Comparison of ENCODE assay signal across 25 cellular contexts in genomic region chr10:53071505-53072125, GRCh38.
DNase-seq lines count a peak whose midpoint lies in the region; ATAC-seq, FAIRE-seq and TF ChIP-seq lines count a peak whose summit lies in the region.
"Had no signal": no experiment of that assay in that cellular context is flagged by ENCODE, and none has a peak within 500 bp of the region (broad histone marks: within the 10 kb centered on the region; RNA-seq: fewer than 3 reads in every experiment).

No MANE protein-coding gene starts in this region.

- H3K4me2 ChIP-seq in HepG2 (ENCODE audit: low read depth, low read length) = no peak overlapping the region

- DNase-seq in right lobe of liver (no peak), HepG2 (ENCODE audit: low spot score) (no peak), left colon (peak; percentile 9 to 29), nephron progenitor cell (no peak), transverse colon (peak; percentile 13)
- no peak for DNase-seq in stimulated activated effector memory CD8-positive, alpha-beta T cell treated with anti-CD3 and anti-CD28 coated beads, Interleukin-12 subunit alpha, Interleukin-12 subunit beta, amount 100 ng/mL, for 72 hours (ENCODE audit: low spot score in 2 of 2)
- DNase-seq: CD8-positive, alpha-beta T cell; DMS 273 treated with DMSO at 0.1 percent for 48 hours; DMS79; EL; GF-D8; NCI-H1105 treated with DMSO at 0.1 percent for 48 hours; NCI-H2029; NCI-H446 treated with DMSO at 0.1 percent for 48 hours; NCI-H526 treated with DMSO at 0.1 percent for 48 hours; SJCRH30 had no signal

- H3K4me3 ChIP-seq in right lobe of liver = no peak overlapping the region
- H3K4me3 ChIP-seq in HepG2 (replicated peaks in 1 of 3; ENCODE audit: insufficient read depth in 1 of 3, low read depth in 2 of 3, low read length in 3 of 3) = no peak overlapping the region
- H3K4me3 ChIP-seq in transverse colon = no peak overlapping the region
- H3K4me3 ChIP-seq: K562, SJCRH30 had no signal

- CTCF ChIA-PET in HepG2 (lab: Yijun Ruan, JAX; ENCODE audit: low intra/inter-chr PET ratio, low total read pairs) = no interaction called here

- H3K4me3 Mint-ChIP-seq in nephron progenitor cell = no peak overlapping the region
- H3K4me3 Mint-ChIP-seq in stimulated activated effector memory CD8-positive, alpha-beta T cell treated with anti-CD3 and anti-CD28 coated beads, Interleukin-12 subunit alpha, Interleukin-12 subunit beta, amount 100 ng/mL, for 72 hours = no peak overlapping the region
- H3K4me3 Mint-ChIP-seq: B cell; CD8-positive, alpha-beta T cell had no signal

- in situ Hi-C loops in HepG2 (cut with HindIII; ENCODE audit: extremely low pct_ligation_motif_present, low pct_unique_long_range_greater_than_20kb) = no loop called here
- in situ Hi-C loops in transverse colon (cut with MboI; ENCODE audit: low pct_ligation_motif_present in 1 of 4, low pct_unique_long_range_greater_than_20kb in 1 of 4, low sequenced_read_pairs in 3 of 4) = no loop called here

- no peaks in the 10 kb centered on the region for H3K4me1 Mint-ChIP-seq in nephron progenitor cell
- no peaks in the 10 kb centered on the region for H3K4me1 Mint-ChIP-seq in stimulated activated effector memory CD8-positive, alpha-beta T cell treated with anti-CD3 and anti-CD28 coated beads, Interleukin-12 subunit alpha, Interleukin-12 subunit beta, amount 100 ng/mL, for 72 hours
- H3K4me1 Mint-ChIP-seq: B cell had no signal

- POLR2A ChIA-PET in HepG2 (lab: Yijun Ruan, JAX) = no interaction called here

- intact Hi-C loops in right lobe of liver (cut with DNase I) = no loop called here
- intact Hi-C loops in HepG2 (cut with micrococcal nuclease; ENCODE audit: unreplicated experiment) = no loop called here
- intact Hi-C loops in left colon (cut with DNase I, micrococcal nuclease) = no loop called here
- intact Hi-C loops in transverse colon (cut with DNase I; ENCODE audit: low total_unique reads) = no loop called here

- H3K36me3 Mint-ChIP-seq in nephron progenitor cell (ENCODE audit: low read depth) = no peaks in the 10 kb centered on the region
- H3K36me3 Mint-ChIP-seq in stimulated activated effector memory CD8-positive, alpha-beta T cell treated with anti-CD3 and anti-CD28 coated beads, Interleukin-12 subunit alpha, Interleukin-12 subunit beta, amount 100 ng/mL, for 72 hours = no peaks in the 10 kb centered on the region
- H3K36me3 Mint-ChIP-seq: CD8-positive, alpha-beta T cell had no signal

- TF ChIP-seq CTCF in right lobe of liver (IDR thresholded peaks at IDR 0.05) (no peak), HepG2 (CRISPR knock-in tag; IDR thresholded peaks at IDR 0.05) (no peak), nephron progenitor cell (IDR thresholded peaks at IDR 0.05) (no peak), transverse colon (IDR thresholded peaks at IDR 0.05) (no peak)

- no peak for FAIRE-seq in HepG2 (lab: Jason Lieb, UNC)
- FAIRE-seq: GM12891, H54, K562 had no signal

- BruUV-seq in HepG2 (replicated peaks; lab: Mats Ljungman, UMichigan) = no TSS peak

- H3K9me3 ChIP-seq in right lobe of liver = no peaks in the 10 kb centered on the region
- no peaks in the 10 kb centered on the region for H3K9me3 ChIP-seq in HepG2 (ENCODE audit: low read length)
- H3K9me3 ChIP-seq in transverse colon = no peaks in the 10 kb centered on the region
- H3K9me3 ChIP-seq: SJCRH30 had no signal

- no peak overlapping the region for H3K27ac ChIP-seq in right lobe of liver
- H3K27ac ChIP-seq in HepG2 (ENCODE audit: extremely low read length, insufficient read depth, low read length) = no peak overlapping the region
- no peak overlapping the region for H3K27ac ChIP-seq in transverse colon
- H3K27ac ChIP-seq: 22Rv1, C4-2B, SJCRH30 had no signal

- H3K27me3 ChIP-seq in right lobe of liver (no peaks in the 10 kb centered on the region), HepG2 (ENCODE audit: control insufficient read depth in 1 of 2, insufficient read depth in 2 of 2, low read length in 2 of 2) (no peaks in the 10 kb centered on the region), transverse colon (no peaks in the 10 kb centered on the region)
- H3K27me3 ChIP-seq: SJCRH30 had no signal

- H3K9ac ChIP-seq in HepG2 (ENCODE audit: insufficient read depth, low read depth, low read length) = no peak overlapping the region

- H3K79me2 ChIP-seq in HepG2 (ENCODE audit: insufficient read depth, low read length) = no peaks in the 10 kb centered on the region

- peaks cover 5% of the 10 kb centered on the region for H3K9me3 Mint-ChIP-seq in nephron progenitor cell
- peaks cover 20% of the 10 kb centered on the region for H3K9me3 Mint-ChIP-seq in stimulated activated effector memory CD8-positive, alpha-beta T cell treated with anti-CD3 and anti-CD28 coated beads, Interleukin-12 subunit alpha, Interleukin-12 subunit beta, amount 100 ng/mL, for 72 hours

- peak; percentile 47 to 83 (median 66) for ATAC-seq in right lobe of liver
- ATAC-seq in HepG2 = no peak
- peak; percentile 98 for ATAC-seq in left colon
- ATAC-seq in HG02571 (IDR thresholded peaks at IDR 0.05; ENCODE audit: unreplicated experiment) = no peak
- no peak for ATAC-seq in stimulated activated effector memory CD8-positive, alpha-beta T cell treated with anti-CD3 and anti-CD28 coated beads, Interleukin-12 subunit alpha, Interleukin-12 subunit beta, amount 100 ng/mL, for 72 hours
- no peak for ATAC-seq in HG03342 (IDR thresholded peaks at IDR 0.05; ENCODE audit: unreplicated experiment)
- ATAC-seq: CD8-positive, alpha-beta T cell; K562; Right ventricle myocardium inferior had no signal

- no peaks in the 10 kb centered on the region for H3K27me3 Mint-ChIP-seq in nephron progenitor cell (ENCODE audit: low read depth, poor library complexity)
- H3K27me3 Mint-ChIP-seq: B cell had no signal

- TF ChIP-seq RAD21 in HepG2 (CRISPR knock-in tag; IDR thresholded peaks at IDR 0.05) = no peak

- peaks cover 0 to 6% (median 0%) of the 10 kb centered on the region in 4 donors for H3K4me1 ChIP-seq in right lobe of liver
- no peaks in the 10 kb centered on the region for H3K4me1 ChIP-seq in HepG2 (ENCODE audit: insufficient read depth, low read length)
- H3K4me1 ChIP-seq in transverse colon = peaks cover 0 to 9% (median 2%) of the 10 kb centered on the region in 4 donors
- H3K4me1 ChIP-seq: SJCRH30 had no signal

- no peaks in the 10 kb centered on the region for H3K36me3 ChIP-seq in right lobe of liver
- H3K36me3 ChIP-seq in HepG2 (replicated peaks in 1 of 2; ENCODE audit: control insufficient read depth in 1 of 2, insufficient read depth in 2 of 2, low read length in 2 of 2) = no peaks in the 10 kb centered on the region
- no peaks in the 10 kb centered on the region for H3K36me3 ChIP-seq in transverse colon
- H3K36me3 ChIP-seq: SJCRH30 had no signal

- peak overlapping the region; percentile 83 for H3K27ac Mint-ChIP-seq in nephron progenitor cell
- H3K27ac Mint-ChIP-seq in stimulated activated effector memory CD8-positive, alpha-beta T cell treated with anti-CD3 and anti-CD28 coated beads, Interleukin-12 subunit alpha, Interleukin-12 subunit beta, amount 100 ng/mL, for 72 hours = no peak overlapping the region
- H3K27ac Mint-ChIP-seq: B cell; CD8-positive, alpha-beta T cell had no signal

- TF ChIP-seq EP300 in HepG2 (IDR thresholded peaks at IDR 0.05; ENCODE audit: low read depth in 2 of 2, low read length in 2 of 2) (no peak), HepG2 (CRISPR knock-in tag; IDR thresholded peaks at IDR 0.05; ENCODE audit: borderline replicate concordance) (no peak), transverse colon (IDR thresholded peaks at IDR 0.05; ENCODE audit: low read depth) (no peak)

- H4K20me1 ChIP-seq in HepG2 (ENCODE audit: insufficient read depth, low read length) = no peaks in the 10 kb centered on the region

- H2AFZ ChIP-seq in HepG2 (ENCODE audit: low read length) = no peak overlapping the region

- 41% methylated on average over 4 of the region's 4 CpGs for WGBS in right lobe of liver (ENCODE audit: insufficient coverage, low coverage, low lambda C conversion rate, missing lambda C conversion rate)
- WGBS in HepG2 (ENCODE audit: low lambda C conversion rate) = 86% methylated on average over 4 of the region's 4 CpGs
- 51 to 71% methylated on average over 1 to 4 of the region's 4 CpGs for WGBS in transverse colon (ENCODE audit: low coverage in 1 of 2), 2 donors

- no peak for TF ChIP-seq POLR2A in right lobe of liver (IDR thresholded peaks at IDR 0.05)
- no peak for TF ChIP-seq POLR2A in HepG2 (IDR thresholded peaks at IDR 0.05; ENCODE audit: insufficient read depth in 1 of 2, low read depth in 2 of 2, low read length in 2 of 2)
- TF ChIP-seq POLR2A in transverse colon (IDR thresholded peaks at IDR 0.05) = no peak

TF ChIP-seq in HepG2, 621 proteins besides CTCF, POLR2A, EP300 and RAD21 (continues in another document):
- TF ChIP-seq GATAD2A (CRISPR knock-in tag; IDR thresholded peaks at IDR 0.05) (no peak), ZNF331 (CRISPR knock-in tag; IDR thresholded peaks at IDR 0.05) (no peak), EZH2 (conservative IDR thresholded peaks at IDR 0.05; ENCODE audit: low read depth, low read length) (no peak), PBX3 (CRISPR knock-in tag; IDR thresholded peaks at IDR 0.05; ENCODE audit: borderline replicate concordance) (no peak), PREB (CRISPR knock-in tag; IDR thresholded peaks at IDR 0.05) (no peak)

Comparison
In these comparisons a context has a peak if more than half of its experiments do, and no peak if none do; other contexts are left out.
1. ATAC-seq: peak in right lobe of liver (4 of 4) and left colon (single experiment); none in HepG2 (single experiment), HG02571 (single experiment), stimulated activated effector memory CD8-positive, alpha-beta T cell treated with anti-CD3 and anti-CD28 coated beads, Interleukin-12 subunit alpha, Interleukin-12 subunit beta, amount 100 ng/mL, for 72 hours (single experiment) and HG03342 (single experiment).
2. DNase-seq: peak in left colon (2 of 2) and transverse colon (single experiment); none in right lobe of liver (0 of 3), HepG2 (single experiment), nephron progenitor cell (single experiment) and stimulated activated effector memory CD8-positive, alpha-beta T cell treated with anti-CD3 and anti-CD28 coated beads, Interleukin-12 subunit alpha, Interleukin-12 subunit beta, amount 100 ng/mL, for 72 hours (0 of 2).